Comparison of ENCODE assay signal across 11 cellular contexts in genomic region chr11:33724644-33725035, GRCh38. TPM values are rescaled to one million over a fixed set of nuclear protein-coding genes. Genes with fewer than 3 reads are reported as not detected.
DNase-seq lines count a peak whose midpoint lies in the region; ATAC-seq and TF ChIP-seq lines count a peak whose summit lies in the region.
"Had no signal": no experiment of that assay in that cellular context is flagged by ENCODE, and none has a peak within 500 bp of the region (broad histone marks: within the 10 kb centered on the region; RNA-seq: fewer than 3 reads in every experiment).

No MANE protein-coding gene starts in this region.

- peak overlapping the region; percentile 23 for H3K4me2 ChIP-seq in SK-N-SH
- no peak overlapping the region for H3K4me2 ChIP-seq in OCI-LY7 (ENCODE audit: low read length)
- H3K4me2 ChIP-seq in MM.1S (ENCODE audit: low read depth, low read length) = no peak overlapping the region

- peaks cover 9 to 27% (median 13%) of the 10 kb centered on the region in 5 donors for H3K36me3 Mint-ChIP-seq in naive thymus-derived CD4-positive, alpha-beta T cell

- H3K27ac Mint-ChIP-seq in naive thymus-derived CD4-positive, alpha-beta T cell = peak overlapping the region in 3 of 9 donors; percentile 11 to 52 (median 25)

- H3K27me3 ChIP-seq in ACC112 (ENCODE audit: insufficient read depth, low read length) = no peaks in the 10 kb centered on the region
- no peaks in the 10 kb centered on the region for H3K27me3 ChIP-seq in SK-N-SH (ENCODE audit: insufficient read depth)
- H3K27me3 ChIP-seq in naive thymus-derived CD4-positive, alpha-beta T cell (ENCODE audit: control insufficient read depth in 2 of 2, insufficient read depth in 2 of 2, low read length in 2 of 2) = no peaks in the 10 kb centered on the region
- H3K27me3 ChIP-seq in MM.1S (replicated peaks; ENCODE audit: insufficient read depth, low read length) = no peaks in the 10 kb centered on the region
- H3K27me3 ChIP-seq: BE2C had no signal

- H3F3A ChIP-seq in SK-N-SH (replicated peaks; ENCODE audit: insufficient read depth) = peaks cover 65% of the 10 kb centered on the region
- no peaks in the 10 kb centered on the region for H3F3A ChIP-seq in MM.1S (ENCODE audit: insufficient read depth, low read length)

- WGBS in SK-N-SH (ENCODE audit: low lambda C conversion rate) = 72% methylated on average over 4 of the region's 4 CpGs

- peaks cover 28 to 61% (median 37%) of the 10 kb centered on the region in 7 donors for H3K4me1 Mint-ChIP-seq in naive thymus-derived CD4-positive, alpha-beta T cell

- H3K4me3 ChIP-seq in ACC112 (ENCODE audit: low read depth, low read length) (peak overlapping the region; percentile 54; the same call in 1 of the 2 replicates), SK-N-SH (ENCODE audit: low read depth in 2 of 2, low read length in 1 of 2) (no peak overlapping the region), OCI-LY7 (ENCODE audit: low read depth, low read length, poor library complexity, severe bottlenecking) (no peak overlapping the region), MM.1S (ENCODE audit: low read length) (no peak overlapping the region)
- H3K4me3 ChIP-seq in naive thymus-derived CD4-positive, alpha-beta T cell (ENCODE audit: low read length) = no peak overlapping the region

- H3K9me2 ChIP-seq in SK-N-SH (no peaks in the 10 kb centered on the region), OCI-LY7 (ENCODE audit: insufficient read depth, low read length) (no peaks in the 10 kb centered on the region), MM.1S (replicated peaks; ENCODE audit: insufficient read depth, low read length) (no peaks in the 10 kb centered on the region)

- intact Hi-C loops in naive thymus-derived CD4-positive, alpha-beta T cell (cut with micrococcal nuclease) = no loop called here
- intact Hi-C loops in OCI-LY7 (cut with micrococcal nuclease; ENCODE audit: unreplicated experiment) = no loop called here

- DNase-seq in SK-N-SH (no peak), fibroblast of peridontal ligament (ENCODE audit: extremely low read depth) (peak; percentile 79), OCI-LY7 (ENCODE audit: low spot score) (no peak), MM.1S (no peak)
- DNase-seq in naive thymus-derived CD4-positive, alpha-beta T cell = no peak
- DNase-seq: BE2C, KG1 had no signal

- H3K27ac ChIP-seq in ACC112 (ENCODE audit: low read depth, low read length) (peak overlapping the region; percentile 100), SK-N-SH (ENCODE audit: low read depth in 2 of 2, low read length in 1 of 2) (peak overlapping the region in 1 of 2 experiments; percentile 98; a peak in 3 of 4 replicates), OCI-LY7 (ENCODE audit: low read depth, low read length, poor library complexity, severe bottlenecking) (no peak overlapping the region), MM.1S (ENCODE audit: low read length) (no peak overlapping the region)
- no peak overlapping the region for H3K27ac ChIP-seq in naive thymus-derived CD4-positive, alpha-beta T cell (ENCODE audit: low read depth, low read length)

- H3K79me2 ChIP-seq in ACC112 (ENCODE audit: control insufficient read depth, insufficient read depth, low read length, unreplicated experiment) = peaks cover 90% of the 10 kb centered on the region
- peaks cover 100% of the 10 kb centered on the region for H3K79me2 ChIP-seq in SK-N-SH (ENCODE audit: insufficient read depth)
- no peaks in the 10 kb centered on the region for H3K79me2 ChIP-seq in OCI-LY7 (ENCODE audit: insufficient read depth, low read depth, low read length)
- H3K79me2 ChIP-seq in MM.1S (ENCODE audit: low read length) = peaks cover 99% of the 10 kb centered on the region

- TF ChIP-seq EP300 in SK-N-SH (IDR thresholded peaks at IDR 0.05; ENCODE audit: borderline replicate concordance in 1 of 2, low read depth in 1 of 2, low read length in 1 of 2) = no peak

- H3K4me3 Mint-ChIP-seq in naive thymus-derived CD4-positive, alpha-beta T cell = peak overlapping the region in 1 of 10 donors; percentile 1
- H3K4me3 Mint-ChIP-seq: central memory CD8-positive, alpha-beta T cell had no signal

- H4K20me1 ChIP-seq in SK-N-SH (ENCODE audit: insufficient read depth) (peaks cover 74% of the 10 kb centered on the region), OCI-LY7 (ENCODE audit: insufficient read depth, low read length) (no peaks in the 10 kb centered on the region), MM.1S (ENCODE audit: insufficient read depth, low read length) (peaks cover 50% of the 10 kb centered on the region)

- CTCF ChIA-PET in SK-N-SH (lab: Yijun Ruan, JAX) (interaction anchor here (1.2 kb wide), 1 partner anchor 18 kb away, joined by 3 read pairs; no protein-coding TSS in a partner anchor), OCI-LY7 (lab: Charles Lee; ENCODE audit: unreplicated experiment) (no interaction called here)
- CTCF ChIA-PET in naive thymus-derived CD4-positive, alpha-beta T cell (lab: Charles Lee) = interaction anchor here (1.0 kb wide), 1 partner anchor 10 kb away, joined by 3 read pairs; no protein-coding TSS in a partner anchor

- no peaks in the 10 kb centered on the region for H3K27me3 Mint-ChIP-seq in naive thymus-derived CD4-positive, alpha-beta T cell
- H3K27me3 Mint-ChIP-seq: central memory CD8-positive, alpha-beta T cell had no signal

- no peak for TF ChIP-seq CTCF in SK-N-SH (IDR thresholded peaks at IDR 0.05)
- no peak for TF ChIP-seq CTCF in OCI-LY7 (conservative IDR thresholded peaks at IDR 0.05; ENCODE audit: low read length)
- no peak for TF ChIP-seq CTCF in MM.1S (IDR thresholded peaks at IDR 0.05; ENCODE audit: low read length)

- H3K36me3 ChIP-seq in ACC112 (ENCODE audit: insufficient read depth, low read length) (peaks cover 24% of the 10 kb centered on the region), SK-N-SH (replicated peaks in 1 of 2; ENCODE audit: control insufficient read depth in 1 of 2, insufficient read depth in 2 of 2, low read length in 1 of 2) (peaks cover 11 to 32% of the 10 kb centered on the region in 2 experiments), OCI-LY7 (ENCODE audit: insufficient read depth, low read length) (no peaks in the 10 kb centered on the region), MM.1S (replicated peaks; ENCODE audit: insufficient read depth, low read length) (peaks cover 16% of the 10 kb centered on the region; the same call in 1 of the 2 replicates)
- peaks cover 0 to 32% (median 0%) of the 10 kb centered on the region in 3 experiments for H3K36me3 ChIP-seq in naive thymus-derived CD4-positive, alpha-beta T cell (ENCODE audit: control insufficient read depth in 2 of 3, insufficient read depth in 3 of 3, low read length in 3 of 3)
- H3K36me3 ChIP-seq: BE2C had no signal

- H2AFZ ChIP-seq in ACC112 (ENCODE audit: low read length, unreplicated experiment) (no peak overlapping the region), SK-N-SH (ENCODE audit: low read depth) (no peak overlapping the region), OCI-LY7 (ENCODE audit: low read length) (no peak overlapping the region), MM.1S (ENCODE audit: low read length) (no peak overlapping the region)

- BruUV-seq in OCI-LY7 (replicated peaks; lab: Mats Ljungman, UMichigan) = no TSS peak

- peaks cover 53% of the 10 kb centered on the region for H3K4me1 ChIP-seq in ACC112 (ENCODE audit: control insufficient read depth, insufficient read depth, low read length, unreplicated experiment)
- H3K4me1 ChIP-seq in SK-N-SH (ENCODE audit: control insufficient read depth in 1 of 2, insufficient read depth in 2 of 2, low read depth in 1 of 2, low read length in 1 of 2) = peaks cover 0 to 48% of the 10 kb centered on the region in 2 experiments
- H3K4me1 ChIP-seq in naive thymus-derived CD4-positive, alpha-beta T cell (ENCODE audit: control insufficient read depth in 2 of 2, insufficient read depth in 2 of 2, low read length in 2 of 2) = no peaks in the 10 kb centered on the region
- no peaks in the 10 kb centered on the region for H3K4me1 ChIP-seq in OCI-LY7 (ENCODE audit: insufficient read depth, low read length, poor library complexity, severe bottlenecking)
- H3K4me1 ChIP-seq in MM.1S (ENCODE audit: low read length) = no peaks in the 10 kb centered on the region
- H3K4me1 ChIP-seq: BE2C had no signal

- peak; percentile 45 for ATAC-seq in naive thymus-derived CD4-positive, alpha-beta T cell
- ATAC-seq in HG02870 (IDR thresholded peaks at IDR 0.05; ENCODE audit: unreplicated experiment) (no peak), GM21423 (IDR thresholded peaks at IDR 0.05; ENCODE audit: unreplicated experiment) (no peak)

- H3K9ac ChIP-seq in SK-N-SH = peak overlapping the region; percentile 74; the same call in 1 of the 2 replicates
- no peak overlapping the region for H3K9ac ChIP-seq in MM.1S (ENCODE audit: low read length)

- POLR2A ChIA-PET in SK-N-SH (lab: Yijun Ruan, JAX) = interaction anchor here (1.2 kb wide), 1 partner anchor 24 kb away, joined by 4 read pairs; the partner anchor contains the start of gene C11orf91
- POLR2A ChIA-PET in naive thymus-derived CD4-positive, alpha-beta T cell (lab: Charles Lee) = no interaction called here
- POLR2A ChIA-PET in OCI-LY7 (lab: Charles Lee) = interaction anchor here (0.5 to 1.0 kb wide), 3 partner anchors 33 to 529 kb away, joined by 3 read pairs; no protein-coding TSS in a partner anchor

- TF ChIP-seq RAD21 in SK-N-SH (IDR thresholded peaks at IDR 0.05; ENCODE audit: low read length) = no peak

- H3K9me3 Mint-ChIP-seq in naive thymus-derived CD4-positive, alpha-beta T cell = no peaks in the 10 kb centered on the region
- H3K9me3 Mint-ChIP-seq: central memory CD8-positive, alpha-beta T cell had no signal

- no peaks in the 10 kb centered on the region for H3K9me3 ChIP-seq in SK-N-SH
- no peaks in the 10 kb centered on the region for H3K9me3 ChIP-seq in naive thymus-derived CD4-positive, alpha-beta T cell (ENCODE audit: control insufficient read depth in 2 of 3, low read length in 3 of 3)
- H3K9me3 ChIP-seq in OCI-LY7 (ENCODE audit: low read length) = no peaks in the 10 kb centered on the region
- H3K9me3 ChIP-seq in MM.1S (replicated peaks; ENCODE audit: insufficient read depth, low read length) = no peaks in the 10 kb centered on the region
- H3K9me3 ChIP-seq: BE2C had no signal

RNA-seq across cellular contexts. Expression of gene CD59, which starts 11.6 kb away (rescaled TPM):
- 616 and 849 TPM in 2 replicates for polyA plus RNA-seq in SK-N-SH (2012; rRNA removed)
- 705 and 770 TPM in 2 replicates for polyA plus RNA-seq in SK-N-SH (2012; cell fraction: cytosol; rRNA removed)
- polyA plus RNA-seq in SK-N-SH (2012; cell fraction: nucleus; rRNA removed) = 216 and 380 TPM in 2 replicates
- total RNA-seq in naive thymus-derived CD4-positive, alpha-beta T cell = 100 to 1,000 TPM in 1 of 5 experiments, 10 to 100 TPM in 4; 23.3 to 152 (median 62.7) TPM
- polyA plus RNA-seq in naive thymus-derived CD4-positive, alpha-beta T cell = 10 to 100 TPM; 69.6 to 70.7 TPM
- 12.7 and 20.2 TPM in 2 replicates for total RNA-seq in OCI-LY7 (2014; rRNA removed; shearing (Covaris generic))
- 35.5 and 40.4 TPM in 2 replicates for total RNA-seq in OCI-LY7 (2022)

RNA-seq across cellular contexts. Expression of gene C11orf91, which starts 24.0 kb away (rescaled TPM):
- 0.10 and 0.15 TPM in 2 replicates for polyA plus RNA-seq in SK-N-SH (2012; rRNA removed)
- 0.12 and 0.14 TPM in 2 replicates for polyA plus RNA-seq in SK-N-SH (2012; cell fraction: cytosol; rRNA removed)
- 0.14 and 0.45 TPM in 2 replicates for polyA plus RNA-seq in SK-N-SH (2012; cell fraction: nucleus; rRNA removed)
- not detected for total RNA-seq in naive thymus-derived CD4-positive, alpha-beta T cell
- not detected for polyA plus RNA-seq in naive thymus-derived CD4-positive, alpha-beta T cell
- not detected in 2 replicates for total RNA-seq in OCI-LY7 (2014; rRNA removed; shearing (Covaris generic))
- total RNA-seq in OCI-LY7 (2022) = not detected in 2 replicates

RNA-seq across cellular contexts. Expression of gene FBXO3, which starts 49.7 kb away (rescaled TPM):
- 17.9 and 27.0 TPM in 2 replicates for polyA plus RNA-seq in SK-N-SH (2012; rRNA removed)
- polyA plus RNA-seq in SK-N-SH (2012; cell fraction: cytosol; rRNA removed) = 21.6 and 26.1 TPM in 2 replicates
- 8.6 and 26.3 TPM in 2 replicates for polyA plus RNA-seq in SK-N-SH (2012; cell fraction: nucleus; rRNA removed)
- total RNA-seq in naive thymus-derived CD4-positive, alpha-beta T cell = 10 to 100 TPM; 22.6 to 55.7 (median 47.7) TPM
- polyA plus RNA-seq in naive thymus-derived CD4-positive, alpha-beta T cell = 10 to 100 TPM; 36.1 to 41.5 TPM
- 11.6 and 12.1 TPM in 2 replicates for total RNA-seq in OCI-LY7 (2014; rRNA removed; shearing (Covaris generic))
- 19.2 and 21.3 TPM in 2 replicates for total RNA-seq in OCI-LY7 (2022)
